1 cellular context compared by ENCODE assay signal in the genomic region with DNA sequence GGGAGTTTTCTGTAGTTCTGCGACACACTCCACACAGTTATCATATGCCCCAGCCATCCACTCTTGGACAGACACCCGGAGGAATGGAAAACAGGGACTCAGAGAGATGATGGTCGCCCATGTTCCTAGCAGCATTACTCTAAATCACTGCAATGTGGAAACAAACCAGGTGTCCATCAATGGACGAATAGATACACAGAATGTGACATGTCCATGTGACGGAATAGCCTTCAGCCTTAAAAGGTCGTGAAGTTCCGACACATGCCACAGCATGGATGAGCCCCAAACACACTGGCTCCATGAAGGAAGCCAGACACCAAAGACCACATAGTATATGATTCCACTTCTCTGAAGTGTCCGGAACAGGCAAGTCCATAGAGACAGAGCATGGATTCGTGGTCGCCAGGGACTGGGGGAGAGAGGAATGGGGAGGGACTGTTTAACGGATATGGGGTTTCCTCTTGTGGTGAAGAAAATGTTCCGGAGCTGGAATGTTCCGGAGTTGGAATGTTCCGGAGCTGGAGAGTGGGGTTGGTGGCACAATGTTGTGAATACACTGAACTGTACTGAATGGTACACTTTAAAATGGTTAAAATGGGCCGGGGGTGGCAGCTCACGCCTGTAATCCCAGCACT.
TF ChIP-seq lines count a peak whose summit lies in the region.

No MANE protein-coding gene starts in this region.

TF ChIP-seq in H1, 55 proteins besides CTCF, POLR2A, EP300 and RAD21:
- TF ChIP-seq SP2 (IDR thresholded peaks at IDR 0.05; ENCODE audit: low read length), result no peak
- TF ChIP-seq KDM5A (IDR thresholded peaks at IDR 0.05; ENCODE audit: low read length), result no peak
- TF ChIP-seq CHD2 (IDR thresholded peaks at IDR 0.05; ENCODE audit: low read length), result no peak
- no peak for TF ChIP-seq POU5F1 (IDR thresholded peaks at IDR 0.05; ENCODE audit: low read depth, low read length)
- no peak for TF ChIP-seq CEBPB (IDR thresholded peaks at IDR 0.05; ENCODE audit: low read depth, low read length)
